In genomic region chr1:43621861-43622260, GRCh38 we compare ENCODE assay signal across 10 cellular contexts.
"Had no signal": no experiment of that assay in that cellular context is flagged by ENCODE, and none has a peak within 500 bp of the region (broad histone marks: within the 10 kb centered on the region; RNA-seq: fewer than 3 reads in every experiment).

No MANE protein-coding gene starts in this region.

- H3K4me3 ChIP-seq: thoracic aorta had no signal

- H3K36me3 Mint-ChIP-seq: activated CD4-positive, alpha-beta memory T cell treated with anti-CD3 and anti-CD28 coated beads for 36 hours; natural killer cell treated with Interleukin-12 subunit alpha and Interleukin-12 subunit beta and Interleukin-15 and Interleukin-18, amount 100 ng/mL, for 72 hours had no signal

- DNase-seq: activated CD4-positive, alpha-beta memory T cell treated with anti-CD3 and anti-CD28 coated beads for 36 hours; activated gamma-delta T cell treated with Interleukin-2 at 50 U/mL for 16 hours; activated T-cell treated with anti-CD3 and anti-CD28 coated beads, Interleukin-2, amount 50 U/mL, for 48 hours; stimulated activated CD4-positive, alpha-beta T cell treated with anti-CD3 and anti-CD28 coated beads, Interleukin-4, amount 100 ng/mL, for 1 hour; stimulated activated CD8-positive, alpha-beta memory T cell treated with anti-CD3 and anti-CD28 coated beads, Interleukin-4, amount 100 ng/mL, for 48 hours; T1000 had no signal

- H3K27ac Mint-ChIP-seq: activated CD4-positive, alpha-beta memory T cell treated with anti-CD3 and anti-CD28 coated beads for 36 hours; dendritic cell treated with granulocyte-macrophage colony-stimulating factor and Interleukin-4, amounts not matched to agents 40 ng/mL and 50 ng/mL, for 4 days; natural killer cell treated with Interleukin-12 subunit alpha and Interleukin-12 subunit beta and Interleukin-15 and Interleukin-18, amount 100 ng/mL, for 72 hours; stimulated activated naive CD8-positive, alpha-beta T cell treated with anti-CD3 and anti-CD28 coated beads, Interleukin-15, Interleukin-2, amounts not matched to agents 100 ng/mL and 50 ng/mL, for 24 hours had no signal

- H3K9me3 ChIP-seq: thoracic aorta had no signal

- H3K4me3 Mint-ChIP-seq: activated CD4-positive, alpha-beta memory T cell treated with anti-CD3 and anti-CD28 coated beads for 36 hours; dendritic cell treated with granulocyte-macrophage colony-stimulating factor and Interleukin-4, amounts not matched to agents 40 ng/mL and 50 ng/mL, for 4 days; natural killer cell treated with Interleukin-12 subunit alpha and Interleukin-12 subunit beta and Interleukin-15 and Interleukin-18, amount 100 ng/mL, for 72 hours; stimulated activated naive CD8-positive, alpha-beta T cell treated with anti-CD3 and anti-CD28 coated beads, Interleukin-15, Interleukin-2, amounts not matched to agents 100 ng/mL and 50 ng/mL, for 24 hours had no signal

- H3K9me3 Mint-ChIP-seq: activated CD4-positive, alpha-beta memory T cell treated with anti-CD3 and anti-CD28 coated beads for 36 hours; dendritic cell treated with granulocyte-macrophage colony-stimulating factor and Interleukin-4, amounts not matched to agents 40 ng/mL and 50 ng/mL, for 4 days; natural killer cell treated with Interleukin-12 subunit alpha and Interleukin-12 subunit beta and Interleukin-15 and Interleukin-18, amount 100 ng/mL, for 72 hours; stimulated activated naive CD8-positive, alpha-beta T cell treated with anti-CD3 and anti-CD28 coated beads, Interleukin-15, Interleukin-2, amounts not matched to agents 100 ng/mL and 50 ng/mL, for 24 hours had no signal

- H3K27ac ChIP-seq: thoracic aorta had no signal

- ATAC-seq: natural killer cell treated with Interleukin-12 subunit alpha and Interleukin-12 subunit beta and Interleukin-15 and Interleukin-18, amount 100 ng/mL, for 72 hours had no signal

- H3K27me3 Mint-ChIP-seq: activated CD4-positive, alpha-beta memory T cell treated with anti-CD3 and anti-CD28 coated beads for 36 hours; dendritic cell treated with granulocyte-macrophage colony-stimulating factor and Interleukin-4, amounts not matched to agents 40 ng/mL and 50 ng/mL, for 4 days had no signal
